In the genomic region with DNA sequence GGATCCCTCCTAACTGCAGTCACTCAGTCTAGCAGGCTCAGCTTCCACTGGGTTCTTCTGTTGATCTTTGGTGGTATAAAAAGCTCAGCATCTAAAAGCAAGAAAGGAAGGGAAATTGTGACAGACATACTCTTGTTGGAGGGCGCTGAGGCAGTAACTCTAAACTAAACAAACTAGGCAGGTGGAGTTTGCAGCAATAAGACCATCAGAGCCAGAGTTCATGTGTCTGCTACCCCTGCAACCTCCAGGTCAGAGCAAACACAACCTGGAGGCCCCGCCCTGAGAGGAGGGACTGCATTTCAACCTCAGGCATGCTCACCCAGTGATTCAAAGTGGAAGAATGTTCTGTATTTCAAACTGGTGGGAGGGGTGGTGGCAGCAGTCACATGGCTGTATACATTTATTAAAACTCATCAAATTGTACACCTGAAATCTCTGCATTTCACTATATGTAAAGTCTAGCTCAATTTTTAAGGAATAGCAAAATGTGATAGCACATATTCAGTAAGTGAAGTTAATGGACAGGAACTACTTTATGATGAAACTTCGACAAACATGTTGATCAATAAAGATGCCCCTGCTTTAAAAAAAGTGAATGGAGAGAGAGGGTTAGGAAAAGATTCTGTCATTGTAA, we compare ENCODE assay signal across 17 cellular contexts. TPM values are rescaled to one million over a fixed set of nuclear protein-coding genes. Genes with fewer than 3 reads are reported as not detected.
A peak's percentile ranks its signal among the peaks of the same experiment; 100 is the strongest.
DNase-seq lines count a peak whose midpoint lies in the region; ATAC-seq, FAIRE-seq and TF ChIP-seq lines count a peak whose summit lies in the region.
"Had no signal": no experiment of that assay in that cellular context is flagged by ENCODE, and none has a peak within 500 bp of the region (broad histone marks: within the 10 kb centered on the region; RNA-seq: fewer than 3 reads in every experiment).

No MANE protein-coding gene starts in this region.

- no peak for TF ChIP-seq CTCF in bronchial epithelial cell (IDR thresholded peaks at IDR 0.05; ENCODE audit: insufficient read depth, low read length, severe bottlenecking)

- H3K27me3 ChIP-seq in bronchial epithelial cell (ENCODE audit: control insufficient read depth, insufficient read depth, low read length): no peaks in the 10 kb centered on the region
- H3K27me3 ChIP-seq: uterus had no signal

- DNase-seq in A172 (ENCODE audit: low spot score) (peak; percentile 58), HS-27A (ENCODE audit: low read depth) (peak; percentile 22), bronchial epithelial cell (ENCODE audit: low read depth) (peak; percentile 81), left lobe of liver (ENCODE audit: low spot score) (peak; percentile 82), hypothalamus (lab: John Stamatoyannopoulos, UW) (no peak), nucleus accumbens (lab: John Stamatoyannopoulos, UW) (no peak), Kasumi-1 (lab: John Stamatoyannopoulos, UW) (no peak)
- no peak for DNase-seq in stimulated activated CD4-positive, alpha-beta T cell treated with anti-CD3 and anti-CD28 coated beads, Interleukin-4, amount 100 ng/mL, for 24 hours
- DNase-seq: activated CD4-positive, alpha-beta T cell treated with anti-CD3 and anti-CD28 coated beads, Interleukin-2, amount 50 U/mL, for 48 hours; activated gamma-delta T cell treated with Interleukin-2 at 50 U/mL for 16 hours; foreskin melanocyte; KBM-7; left cardiac atrium; T-helper 17 cell; uterus had no signal

- peak; percentile 75 for FAIRE-seq in bronchial epithelial cell (lab: Jason Lieb, UNC)

- peaks cover 1% of the 10 kb centered on the region for H3K36me3 ChIP-seq in bronchial epithelial cell (ENCODE audit: control insufficient read depth, insufficient read depth, low read length)
- H3K36me3 ChIP-seq: uterus had no signal

- peak; percentile 99 for ATAC-seq in left lobe of liver
- ATAC-seq: T-helper 17 cell had no signal

- H3K4me3 ChIP-seq in bronchial epithelial cell (ENCODE audit: low read depth, low read length): no peak overlapping the region
- H3K4me3 ChIP-seq: HAP-1, uterus had no signal

RNA-seq across cellular contexts. Expression of gene ACTL7A, which starts 7.1 kb away (rescaled TPM):
- not detected in 2 replicates for total RNA-seq in A172 (2014; rRNA removed; shearing (Covaris generic))
- total RNA-seq in bronchial epithelial cell (not detected in 2 replicates), left lobe of liver (not detected)
- total RNA-seq: left cardiac atrium, neural crest cell, T-helper 17 cell, uterus had no signal

RNA-seq across cellular contexts. Expression of gene ACTL7B, which starts 13.4 kb away (rescaled TPM):
- not detected in 2 replicates for total RNA-seq in A172 (2014; rRNA removed; shearing (Covaris generic))
- total RNA-seq in bronchial epithelial cell: under 0.01 TPM in 1 of 2 replicates, not detected in the other
- total RNA-seq in left lobe of liver: not detected
- total RNA-seq: left cardiac atrium, neural crest cell, uterus had no signal

Comparison
In these comparisons a context has a peak if more than half of its experiments do, and no peak if none do; other contexts are left out.
1. DNase-seq: peak in A172 (single experiment), HS-27A (single experiment), bronchial epithelial cell (single experiment) and left lobe of liver (single experiment); none in hypothalamus (0 of 51), nucleus accumbens (0 of 56), Kasumi-1 (0 of 2) and stimulated activated CD4-positive, alpha-beta T cell treated with anti-CD3 and anti-CD28 coated beads, Interleukin-4, amount 100 ng/mL, for 24 hours (single experiment).